18 cellular contexts compared by ENCODE assay signal in genomic region chr5:12623408-12623807, GRCh38.
"Had no signal": no experiment of that assay in that cellular context is flagged by ENCODE, and none has a peak within 500 bp of the region (broad histone marks: within the 10 kb centered on the region; RNA-seq: fewer than 3 reads in every experiment).

No MANE protein-coding gene starts in this region.

- H3K36me3 ChIP-seq: brain microvascular endothelial cell, esophagus squamous epithelium, tibial nerve had no signal

- H3K79me2 ChIP-seq: parathyroid adenoma had no signal

- DNase-seq: activated naive CD8-positive, alpha-beta T cell treated with anti-CD3 and anti-CD28 coated beads, Interleukin-2, amount 10 ng/mL, durations not matched to agents 7 days and 5 days; brain microvascular endothelial cell; cortex of kidney; effector CD4-positive, alpha-beta T cell; esophagus squamous epithelium; foreskin keratinocyte; mammary epithelial cell; mucosa of descending colon; naive thymus-derived CD4-positive, alpha-beta T cell; stimulated activated CD4-positive, alpha-beta T cell treated with anti-CD3 and anti-CD28 coated beads, Interleukin-1b, Interleukin-23, amount 100 ng/mL, for 48 hours; stimulated activated naive B cell treated with anti-CD40 and anti-IgM and Interleukin-4, amounts not matched to agents 10 μg/mL and 1 μg/mL and 100 μg/mL, for 72 hours; T-helper 9 cell had no signal

- FAIRE-seq: endothelial cell of umbilical vein, keratinocyte had no signal

- H3K9ac ChIP-seq: parathyroid adenoma had no signal

- H3K4me1 ChIP-seq: esophagus squamous epithelium, foreskin keratinocyte, parathyroid adenoma, tibial nerve had no signal

- ATAC-seq: activated CD4-positive, CD25-positive, alpha-beta regulatory T cell treated with anti-CD3 and anti-CD28 coated beads, Interleukin-2, amount 50 U/mL, for 24 hours; foreskin keratinocyte; left lobe of liver; mucosa of descending colon; naive thymus-derived CD4-positive, alpha-beta T cell; stimulated activated naive B cell treated with anti-CD40 and anti-IgM and Interleukin-4, amounts not matched to agents 10 μg/mL and 1 μg/mL and 100 μg/mL, for 72 hours had no signal

- H3K27ac ChIP-seq: brain microvascular endothelial cell, esophagus squamous epithelium, foreskin keratinocyte, parathyroid adenoma, tibial nerve had no signal

- H2AFZ ChIP-seq: parathyroid adenoma had no signal

- H3K27me3 ChIP-seq: brain microvascular endothelial cell, esophagus squamous epithelium, foreskin keratinocyte, tibial nerve had no signal

- H3K4me3 ChIP-seq: esophagus squamous epithelium, mucosa of descending colon, tibial nerve had no signal
